ENCODE assay signal across 1 cellular context in genomic region chr11:68146010-68146540, GRCh38.
TF ChIP-seq lines count a peak whose summit lies in the region.

No MANE protein-coding gene starts in this region.

TF ChIP-seq in HepG2, 621 proteins besides CTCF, POLR2A, EP300 and RAD21 (continued from another document and continues in another):
- TF ChIP-seq ZXDC (CRISPR knock-in tag; IDR thresholded peaks at IDR 0.05) (no peak), E2F2 (CRISPR knock-in tag; IDR thresholded peaks at IDR 0.05; ENCODE audit: borderline replicate concordance) (no peak), ZNF577 (CRISPR knock-in tag; IDR thresholded peaks at IDR 0.05; ENCODE audit: borderline replicate concordance, low read depth) (no peak), TCF12 (IDR thresholded peaks at IDR 0.05) (no peak), TCF12 (CRISPR knock-in tag; IDR thresholded peaks at IDR 0.05) (no peak), MTERF4 (CRISPR knock-in tag; IDR thresholded peaks at IDR 0.05) (no peak), SIX1 (CRISPR knock-in tag; IDR thresholded peaks at IDR 0.05; ENCODE audit: borderline replicate concordance) (no peak), ZNF687 (CRISPR knock-in tag; IDR thresholded peaks at IDR 0.05) (no peak), CREBL2 (CRISPR knock-in tag; IDR thresholded peaks at IDR 0.05; ENCODE audit: borderline replicate concordance) (no peak), RFX1 (IDR thresholded peaks at IDR 0.05) (no peak), ZNF136 (CRISPR knock-in tag; IDR thresholded peaks at IDR 0.05; ENCODE audit: low read depth) (no peak), RBFOX2 (IDR thresholded peaks at IDR 0.05; ENCODE audit: low read depth, low read length) (no peak), U2AF2 (IDR thresholded peaks at IDR 0.05; ENCODE audit: low read depth, low read length) (no peak), PAXIP1 (CRISPR knock-in tag; conservative IDR thresholded peaks at IDR 0.05) (no peak), RARG (CRISPR knock-in tag; IDR thresholded peaks at IDR 0.05; ENCODE audit: low read depth) (no peak), MEF2D (CRISPR knock-in tag; IDR thresholded peaks at IDR 0.05) (no peak), GABPA (IDR thresholded peaks at IDR 0.05; ENCODE audit: low read depth, low read length) (no peak), GABPA (CRISPR knock-in tag; IDR thresholded peaks at IDR 0.05; ENCODE audit: low read depth) (no peak), JDP2 (CRISPR knock-in tag; IDR thresholded peaks at IDR 0.05; ENCODE audit: borderline replicate concordance) (no peak), RNF2 (conservative IDR thresholded peaks at IDR 0.05; ENCODE audit: low read depth) (no peak), TAF15 (IDR thresholded peaks at IDR 0.05; ENCODE audit: low read depth, low read length, poor library complexity, severe bottlenecking) (no peak), MTF2 (CRISPR knock-in tag; IDR thresholded peaks at IDR 0.05; ENCODE audit: borderline replicate concordance) (no peak), NFKBIZ (CRISPR knock-in tag; IDR thresholded peaks at IDR 0.05) (no peak; the same call in 1 of the 2 replicates), GATAD1 (CRISPR knock-in tag; IDR thresholded peaks at IDR 0.05) (no peak), GATA4 (IDR thresholded peaks at IDR 0.05; ENCODE audit: borderline replicate concordance, low read depth) (no peak), MATR3 (CRISPR knock-in tag; IDR thresholded peaks at IDR 0.05) (no peak), ZBTB43 (CRISPR knock-in tag; conservative IDR thresholded peaks at IDR 0.05) (no peak), ZNF557 (CRISPR knock-in tag; IDR thresholded peaks at IDR 0.05) (no peak), ZNF326 (CRISPR knock-in tag; IDR thresholded peaks at IDR 0.05; ENCODE audit: borderline replicate concordance) (no peak), ZNF44 (CRISPR knock-in tag; IDR thresholded peaks at IDR 0.05) (0 out of 2 replicates have a peak, but pooled peaks have one; percentile 63), RARA (CRISPR knock-in tag; IDR thresholded peaks at IDR 0.05) (peak; percentile 81), ZNF724P (CRISPR knock-in tag; IDR thresholded peaks at IDR 0.05; ENCODE audit: borderline replicate concordance) (no peak), RFX3 (CRISPR knock-in tag; IDR thresholded peaks at IDR 0.05) (no peak), CSRNP2 (CRISPR knock-in tag; conservative IDR thresholded peaks at IDR 0.05; ENCODE audit: low read depth) (no peak), PBX2 (CRISPR knock-in tag; IDR thresholded peaks at IDR 0.05) (no peak), ZNF772 (CRISPR knock-in tag; IDR thresholded peaks at IDR 0.05) (no peak), RFXANK (CRISPR knock-in tag; IDR thresholded peaks at IDR 0.05) (no peak), ZNF564 (CRISPR knock-in tag; IDR thresholded peaks at IDR 0.05) (no peak), REXO4 (CRISPR knock-in tag; IDR thresholded peaks at IDR 0.05; ENCODE audit: borderline replicate concordance) (no peak), ZNF7 (CRISPR knock-in tag; IDR thresholded peaks at IDR 0.05) (no peak), YEATS2 (CRISPR knock-in tag; IDR thresholded peaks at IDR 0.05; ENCODE audit: borderline replicate concordance) (no peak), PPARG (CRISPR knock-in tag; conservative IDR thresholded peaks at IDR 0.05) (no peak), CHCHD3 (CRISPR knock-in tag; IDR thresholded peaks at IDR 0.05) (no peak), HBP1 (CRISPR knock-in tag; IDR thresholded peaks at IDR 0.05; ENCODE audit: low read depth) (peak; percentile 9; the same call in 1 of the 2 replicates), ZNF253 (CRISPR knock-in tag; IDR thresholded peaks at IDR 0.05; ENCODE audit: borderline replicate concordance) (no peak), ZNF782 (CRISPR knock-in tag; IDR thresholded peaks at IDR 0.05; ENCODE audit: borderline replicate concordance) (no peak), ZNF446 (CRISPR knock-in tag; IDR thresholded peaks at IDR 0.05) (no peak)
